ENCODE assay signal across 21 cellular contexts in genomic region chr19:2099937-2100718, GRCh38.
"Had no signal": no experiment of that assay in that cellular context is flagged by ENCODE, and none has a peak within 500 bp of the region (broad histone marks: within the 10 kb centered on the region; RNA-seq: fewer than 3 reads in every experiment).

No MANE protein-coding gene starts in this region.

- H3K9me3 ChIP-seq: left ventricle myocardium inferior, lower lobe of right lung, psoas muscle, right lobe of liver had no signal

- DNase-seq: dermis blood vessel endothelial cell; effector CD4-positive, alpha-beta T cell; endodermal cell; foreskin keratinocyte; kidney; left cardiac atrium; left ventricle myocardium inferior; lower lobe of right lung; mesenchymal stem cell; midbrain; psoas muscle; retina; stimulated activated CD4-positive, alpha-beta T cell treated with anti-CD3 and anti-CD28 coated beads, Interleukin-4, amount 100 ng/mL, for 1 hour; stimulated activated naive CD8-positive, alpha-beta T cell treated with anti-CD3 and anti-CD28 coated beads, Interleukin-15, amount 100 ng/mL, for 72 hours; trophoblast cell had no signal

- H3K9me3 Mint-ChIP-seq: nephron had no signal

- H3K4me3 Mint-ChIP-seq: endodermal cell; nephron; stimulated activated memory B cell treated with anti-CD40 and anti-IgM and Interleukin-4, amounts not matched to agents 10 μg/mL and 1 μg/mL and 100 μg/mL, for 72 hours; stimulated activated naive CD8-positive, alpha-beta T cell treated with anti-CD3 and anti-CD28 coated beads, Interleukin-15, amount 100 ng/mL, for 72 hours had no signal

- H3K27me3 Mint-ChIP-seq: stimulated activated memory B cell treated with anti-CD40 and anti-IgM and Interleukin-4, amounts not matched to agents 10 μg/mL and 1 μg/mL and 100 μg/mL, for 72 hours; stimulated activated naive CD8-positive, alpha-beta T cell treated with anti-CD3 and anti-CD28 coated beads, Interleukin-15, amount 100 ng/mL, for 72 hours had no signal

- H3K27ac Mint-ChIP-seq: endodermal cell; nephron; stimulated activated memory B cell treated with anti-CD40 and anti-IgM and Interleukin-4, amounts not matched to agents 10 μg/mL and 1 μg/mL and 100 μg/mL, for 72 hours had no signal

- FAIRE-seq: colon, endothelial cell of umbilical vein, kidney had no signal

- H2AFZ ChIP-seq: parathyroid adenoma had no signal

- H3K9ac ChIP-seq: parathyroid adenoma had no signal

- ATAC-seq: foreskin keratinocyte; left cardiac atrium; lower lobe of right lung; psoas muscle; right lobe of liver; stimulated activated memory B cell treated with anti-CD40 and anti-IgM and Interleukin-4, amounts not matched to agents 10 μg/mL and 1 μg/mL and 100 μg/mL, for 72 hours; stimulated activated naive CD8-positive, alpha-beta T cell treated with anti-CD3 and anti-CD28 coated beads, Interleukin-15, amount 100 ng/mL, for 72 hours had no signal

- H3K27ac ChIP-seq: foreskin keratinocyte, left ventricle myocardium inferior, lower lobe of right lung, parathyroid adenoma, psoas muscle, right lobe of liver had no signal

- H3K27me3 ChIP-seq: foreskin keratinocyte, right lobe of liver had no signal

- H3K4me3 ChIP-seq: left ventricle myocardium inferior, lower lobe of right lung, psoas muscle, right lobe of liver had no signal

- H3K4me1 ChIP-seq: foreskin keratinocyte, parathyroid adenoma had no signal
